In the genomic region with DNA sequence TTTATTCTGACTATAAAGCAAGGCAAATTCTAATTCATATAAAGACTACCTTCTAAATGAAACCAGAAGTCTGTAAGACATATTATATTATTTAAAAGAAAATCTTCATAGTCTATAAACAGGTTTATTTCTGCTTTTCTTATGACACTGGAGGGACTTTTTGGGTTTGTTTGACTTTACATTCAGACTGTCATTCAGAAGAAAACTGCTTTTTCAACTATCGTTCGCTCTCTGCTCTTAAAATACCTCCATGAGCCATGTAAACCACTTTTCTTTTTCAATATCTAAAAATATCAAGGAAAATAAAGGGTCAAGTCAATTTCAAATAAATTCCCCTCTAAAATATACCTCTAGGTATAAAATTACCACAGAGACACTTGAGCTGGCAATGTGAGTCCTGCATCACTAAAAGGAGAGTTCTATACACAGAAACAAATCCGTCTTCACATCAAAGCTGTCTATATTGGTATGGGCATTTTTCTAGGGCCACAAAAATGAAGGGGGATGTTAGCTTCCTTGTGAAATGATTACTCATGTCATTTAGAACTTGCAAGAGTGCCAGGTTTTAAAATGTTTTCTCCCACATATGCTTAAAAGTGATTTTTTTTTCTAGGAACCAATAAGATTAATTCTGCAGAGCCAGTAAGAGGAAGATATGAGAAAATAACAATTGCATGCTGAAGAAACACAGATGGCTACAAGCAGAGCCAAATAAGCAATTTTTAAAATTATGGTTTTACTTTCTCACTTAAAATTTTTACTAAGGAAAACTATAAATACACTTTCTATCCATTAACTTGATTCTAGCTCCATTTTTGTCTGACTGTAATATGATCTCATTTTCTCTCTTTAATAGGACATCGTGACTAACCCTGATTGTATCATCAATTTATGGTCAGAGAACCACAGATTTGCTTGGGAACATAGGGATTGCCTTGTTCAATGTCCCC, we compare ENCODE assay signal across 11 cellular contexts.
DNase-seq lines count a peak whose midpoint lies in the region; ATAC-seq lines count a peak whose summit lies in the region.
"Had no signal": no experiment of that assay in that cellular context is flagged by ENCODE, and none has a peak within 500 bp of the region (broad histone marks: within the 10 kb centered on the region; RNA-seq: fewer than 3 reads in every experiment).

No MANE protein-coding gene starts in this region.

- intact Hi-C loops in cardiac septum (cut with DNase I) = loop anchor here (10.0 kb wide), 1 partner anchor 185 kb away; the partner anchor contains the start of gene TBC1D4

- DNase-seq in EL (peak; percentile 21), fibroblast of gingiva (ENCODE audit: low read depth) (peak; percentile 8), cardiac septum (ENCODE audit: low spot score) (no peak), cerebellar nuclear complex (lab: John Stamatoyannopoulos, UW) (no peak)
- no peak for DNase-seq in stimulated activated naive CD4-positive, alpha-beta T cell treated with Interleukin-2 at 50 U/mL for 16 hours (lab: John Stamatoyannopoulos, UW)
- DNase-seq: amygdala, DND-41, right cardiac atrium had no signal

- peak; percentile 53 for ATAC-seq in GM21367 (IDR thresholded peaks at IDR 0.05; ENCODE audit: unreplicated experiment)
- ATAC-seq in HG03432 (IDR thresholded peaks at IDR 0.05; ENCODE audit: unreplicated experiment) = peak; percentile 89
- no peak for ATAC-seq in GM18517 (IDR thresholded peaks at IDR 0.05; ENCODE audit: unreplicated experiment)
- ATAC-seq: right cardiac atrium had no signal

Comparison
In these comparisons a context has a peak if more than half of its experiments do, and no peak if none do; other contexts are left out.
1. DNase-seq: peak in EL (single experiment) and fibroblast of gingiva (single experiment); none in stimulated activated naive CD4-positive, alpha-beta T cell treated with Interleukin-2 at 50 U/mL for 16 hours (single experiment), cardiac septum (single experiment) and cerebellar nuclear complex (0 of 2).